Comparison of ENCODE assay signal across 10 cellular contexts in the genomic region with DNA sequence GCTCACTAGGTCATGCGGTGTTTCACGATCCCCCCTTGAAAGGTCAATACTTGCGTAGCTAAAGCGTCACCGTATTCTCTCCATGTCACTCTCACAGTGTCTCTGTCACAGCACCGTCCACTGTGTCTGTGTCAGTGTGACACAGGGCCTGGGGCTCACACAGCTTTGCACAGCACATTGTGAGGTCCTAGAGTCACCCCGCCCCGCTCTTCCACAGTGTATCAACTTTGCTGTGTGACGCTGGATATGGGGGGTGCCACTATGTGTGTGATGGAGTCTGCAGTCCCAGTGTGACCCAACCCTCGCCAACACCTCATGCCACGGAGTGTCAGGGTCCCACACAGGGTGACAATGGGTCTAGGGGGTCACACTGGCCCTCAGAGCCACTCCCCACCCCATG. TPM values are rescaled to one million over a fixed set of nuclear protein-coding genes. Genes with fewer than 3 reads are reported as not detected.
A peak's percentile ranks its signal among the peaks of the same experiment; 100 is the strongest.
DNase-seq lines count a peak whose midpoint lies in the region; ATAC-seq, FAIRE-seq and TF ChIP-seq lines count a peak whose summit lies in the region.
"Had no signal": no experiment of that assay in that cellular context is flagged by ENCODE, and none has a peak within 500 bp of the region (broad histone marks: within the 10 kb centered on the region; RNA-seq: fewer than 3 reads in every experiment).

No MANE protein-coding gene starts in this region.

- peaks cover 32 to 57% (median 43%) of the 10 kb centered on the region in 5 donors for H3K27me3 Mint-ChIP-seq in naive thymus-derived CD4-positive, alpha-beta T cell

- H3K9me3 ChIP-seq in right atrium auricular region (peaks cover 0 to 4% of the 10 kb centered on the region in 2 donors), H1 (ENCODE audit: insufficient read depth in 2 of 2, low read depth in 1 of 2, low read length in 1 of 2) (no peaks in the 10 kb centered on the region)
- no peaks in the 10 kb centered on the region for H3K9me3 ChIP-seq in naive thymus-derived CD4-positive, alpha-beta T cell (ENCODE audit: control insufficient read depth in 2 of 3, low read length in 3 of 3)

- H3K36me3 Mint-ChIP-seq in naive thymus-derived CD4-positive, alpha-beta T cell: no peaks in the 10 kb centered on the region

- peaks cover 7% of the 10 kb centered on the region for H3K23me2 ChIP-seq in H1 (ENCODE audit: low read depth, low read length)

- H3K27ac ChIP-seq in right atrium auricular region (no peak overlapping the region), H1 (ENCODE audit: low read depth, low read length) (no peak overlapping the region)
- no peak overlapping the region for H3K27ac ChIP-seq in naive thymus-derived CD4-positive, alpha-beta T cell (ENCODE audit: low read depth, low read length)

- FAIRE-seq in H1 (lab: Jason Lieb, UNC): no peak

- no peak for DNase-seq in Right ventricle myocardium superior
- no peak for DNase-seq in right atrium auricular region (ENCODE audit: low spot score)
- no peak for DNase-seq in H1 (ENCODE audit: low read depth in 1 of 2, low spot score in 2 of 2)
- no peak for DNase-seq in naive thymus-derived CD4-positive, alpha-beta T cell
- DNase-seq in foreskin melanocyte: no peak
- no peak for DNase-seq in KBM-7
- DNase-seq in putamen (ENCODE audit: low spot score): no peak
- DNase-seq: COR-L47 had no signal

- no peak for TF ChIP-seq EP300 in H1 (IDR thresholded peaks at IDR 0.05; ENCODE audit: borderline replicate concordance in 1 of 2, low read depth in 2 of 2, low read length in 2 of 2)

- POLR2A ChIA-PET in H1 (lab: Charles Lee; ENCODE audit: partially characterized antibody): no interaction called here
- POLR2A ChIA-PET in naive thymus-derived CD4-positive, alpha-beta T cell (lab: Charles Lee): no interaction called here

- no peak overlapping the region for H3K56ac ChIP-seq in H1 (replicated peaks; ENCODE audit: insufficient read length, low read depth, low read length)

- 79% methylated on average over 11 of the region's 11 CpGs; no CpG with 5 or more reads in 1 of the 2 experiments for WGBS in H1 (ENCODE audit: extremely low coverage in 1 of 2, insufficient coverage in 1 of 2, insufficient read length in 1 of 2, insufficient replicate concordance in 2 of 2, low coverage in 1 of 2, low lambda C conversion rate in 2 of 2, missing lambda C conversion rate in 1 of 2), 2 experiments

- H3K79me1 ChIP-seq in H1 (ENCODE audit: low read depth, low read length): no peaks in the 10 kb centered on the region

- no peak overlapping the region for H3K9ac ChIP-seq in H1 (replicated peaks in 1 of 4; ENCODE audit: extremely low read depth in 1 of 4, low read depth in 3 of 4, low read length in 3 of 4)

- peak; percentile 17 for ATAC-seq in Right ventricle myocardium superior (ENCODE audit: poor library complexity)
- ATAC-seq in naive thymus-derived CD4-positive, alpha-beta T cell: no peak
- no peak for ATAC-seq in HG03342 (IDR thresholded peaks at IDR 0.05; ENCODE audit: unreplicated experiment)

- H3K4ac ChIP-seq in H1 (replicated peaks; ENCODE audit: insufficient read length, low read depth, low read length): no peak overlapping the region

- H4K5ac ChIP-seq in H1 (ENCODE audit: insufficient read length, low read depth, low read length): no peak overlapping the region

- no peak overlapping the region for H3K14ac ChIP-seq in H1 (ENCODE audit: insufficient read length)

- H4K8ac ChIP-seq in H1 (ENCODE audit: extremely low read depth, insufficient read depth, low read length): no peak overlapping the region; the same call in 1 of the 2 replicates

- peaks cover 0 to 11% (median 4%) of the 10 kb centered on the region in 11 donors for H3K9me3 Mint-ChIP-seq in naive thymus-derived CD4-positive, alpha-beta T cell

- CTCF ChIA-PET in H1 (lab: Charles Lee; ENCODE audit: partially characterized antibody): interaction anchor here (0.6 to 2.3 kb wide), 5 partner anchors 8 to 385 kb away, joined by 3 to 16 read pairs (median 6); no protein-coding TSS in a partner anchor
- CTCF ChIA-PET in naive thymus-derived CD4-positive, alpha-beta T cell (lab: Charles Lee): no interaction called here

- H3K4me1 ChIP-seq in right atrium auricular region (peaks cover 0 to 15% of the 10 kb centered on the region in 2 donors), H1 (replicated peaks in 1 of 4; ENCODE audit: control insufficient read depth in 3 of 4, insufficient read depth in 4 of 4, low read length in 3 of 4) (peaks cover 0 to 8% (median 3%) of the 10 kb centered on the region in 4 experiments; a peak in 3 of 7 replicates)
- peaks cover 0 to 7% of the 10 kb centered on the region in 2 donors for H3K4me1 ChIP-seq in naive thymus-derived CD4-positive, alpha-beta T cell (ENCODE audit: control insufficient read depth in 2 of 2, insufficient read depth in 2 of 2, low read length in 2 of 2)

- peak overlapping the region; percentile 45 to 77 (median 66) for H3K4me3 Mint-ChIP-seq in naive thymus-derived CD4-positive, alpha-beta T cell

- H3K18ac ChIP-seq in H1 (ENCODE audit: extremely low read depth, low read length): no peak overlapping the region

- no peaks in the 10 kb centered on the region for H3K79me2 ChIP-seq in H1 (ENCODE audit: control insufficient read depth in 1 of 2, insufficient read depth in 2 of 2, low read length in 2 of 2)

- H4K20me1 ChIP-seq in H1 (replicated peaks in 1 of 2; ENCODE audit: control insufficient read depth in 1 of 2, insufficient read depth in 2 of 2, low read length in 2 of 2): peaks cover 0 to 6% of the 10 kb centered on the region in 2 experiments

- H3K4me3 ChIP-seq in right atrium auricular region: peak overlapping the region in 1 of 2 donors; percentile 54
- H3K4me3 ChIP-seq in H1 (ENCODE audit: extremely low read depth in 1 of 4, insufficient read depth in 2 of 4, low read depth in 3 of 4, low read length in 4 of 4): peak overlapping the region; percentile 13 to 59 (median 38); a peak in 5 of 8 replicates
- H3K4me3 ChIP-seq in naive thymus-derived CD4-positive, alpha-beta T cell (ENCODE audit: low read length): peak overlapping the region; percentile 31

- no peak overlapping the region for H3K27ac Mint-ChIP-seq in naive thymus-derived CD4-positive, alpha-beta T cell

- no peak overlapping the region for H2AK5ac ChIP-seq in H1 (ENCODE audit: low read depth, low read length)

- no peak overlapping the region for H2BK120ac ChIP-seq in H1 (replicated peaks; ENCODE audit: low read depth, low read length)

- 0 out of 2 replicates have a peak overlapping the region, but pooled peaks have one; percentile 13 for H2BK12ac ChIP-seq in H1 (ENCODE audit: low read depth, low read length)

- H3K4me1 Mint-ChIP-seq in naive thymus-derived CD4-positive, alpha-beta T cell: peaks cover 0 to 22% (median 12%) of the 10 kb centered on the region in 7 donors

- peak overlapping the region; percentile 60; the same call in 1 of the 2 replicates for H2AFZ ChIP-seq in H1 (ENCODE audit: low read length)

- TF ChIP-seq CTCF in right atrium auricular region (IDR thresholded peaks at IDR 0.05): no peak
- no peak for TF ChIP-seq CTCF in H1 (IDR thresholded peaks at IDR 0.05; ENCODE audit: control extremely low read depth in 1 of 3, insufficient read depth in 1 of 3, low read depth in 1 of 3, low read length in 3 of 3)

- in situ Hi-C loops in KBM-7 (cut with MboI; ENCODE audit: low pct_unique_long_range_greater_than_20kb, low sequenced_read_pairs): no loop called here

- H3K27me3 ChIP-seq in right atrium auricular region (no peaks in the 10 kb centered on the region), H1 (replicated peaks in 1 of 4; ENCODE audit: control insufficient read depth in 3 of 4, extremely low read depth in 1 of 4, insufficient read depth in 3 of 4, low read length in 3 of 4) (peaks cover 8 to 24% (median 16%) of the 10 kb centered on the region in 4 experiments)
- no peaks in the 10 kb centered on the region for H3K27me3 ChIP-seq in naive thymus-derived CD4-positive, alpha-beta T cell (ENCODE audit: control insufficient read depth in 2 of 2, insufficient read depth in 2 of 2, low read length in 2 of 2)

- H2BK20ac ChIP-seq in H1 (ENCODE audit: low read length): no peak overlapping the region

- TF ChIP-seq RAD21 in H1 (IDR thresholded peaks at IDR 0.05 in 1 of 2, conservative IDR thresholded peaks at IDR 0.05 in 1 of 2; ENCODE audit: low read depth in 2 of 2, low read length in 2 of 2): no peak

- no peak overlapping the region for H3K23ac ChIP-seq in H1 (ENCODE audit: insufficient read length)

- no peak overlapping the region for H2BK15ac ChIP-seq in H1 (ENCODE audit: low read length)

- H3K36me3 ChIP-seq in right atrium auricular region: no peaks in the 10 kb centered on the region
- no peaks in the 10 kb centered on the region for H3K36me3 ChIP-seq in H1 (ENCODE audit: control insufficient read depth in 2 of 4, insufficient read depth in 4 of 4, low read length in 3 of 4)
- no peaks in the 10 kb centered on the region for H3K36me3 ChIP-seq in naive thymus-derived CD4-positive, alpha-beta T cell (ENCODE audit: control insufficient read depth in 2 of 3, insufficient read depth in 3 of 3, low read length in 3 of 3)

- H4K91ac ChIP-seq in H1 (replicated peaks; ENCODE audit: insufficient read length, low read length): no peak overlapping the region

- H2BK5ac ChIP-seq in H1 (ENCODE audit: low read depth, low read length): no peak overlapping the region

- TF ChIP-seq POLR2A in H1 (IDR thresholded peaks at IDR 0.05; ENCODE audit: control extremely low read depth in 1 of 2, low read depth in 2 of 2, low read length in 2 of 2): no peak

- intact Hi-C loops in Right ventricle myocardium superior (cut with DNase I): no loop called here
- intact Hi-C loops in naive thymus-derived CD4-positive, alpha-beta T cell (cut with micrococcal nuclease): no loop called here

- H3K4me2 ChIP-seq in H1 (ENCODE audit: insufficient read depth in 1 of 2, low read depth in 2 of 2, low read length in 2 of 2): peak overlapping the region; percentile 73 to 77

TF ChIP-seq in H1, 55 proteins besides CTCF, POLR2A, EP300 and RAD21 (continues in another document):
- TF ChIP-seq SAP30 (IDR thresholded peaks at IDR 0.05; ENCODE audit: insufficient read depth, insufficient replicate concordance, low read length) (no peak), NANOG (IDR thresholded peaks at IDR 0.05; ENCODE audit: insufficient read depth, low read depth, low read length, poor library complexity, severe bottlenecking) (no peak)

RNA-seq across cellular contexts. Expression of a gene that starts 0.6 kb away (rescaled TPM):
- total RNA-seq in Right ventricle myocardium superior (not detected), right atrium auricular region (under 1 TPM in 1 of 2 donors, not detected in 1; 0.75 TPM)
- not detected in 2 replicates for total RNA-seq in H1 (2021; fragmentation: NEBNext Ultra II Directional; extraction: Animal tissue kit (Norgen Biotek cat#: 25700))
- polyA plus RNA-seq in H1 (2011; rRNA removed): 0.05 and 0.06 TPM in 2 replicates
- polyA plus RNA-seq in H1 (2011; cell fraction: cytosol; rRNA removed): 0.10 TPM
- 0.07 TPM for polyA plus RNA-seq in H1 (2011; cell fraction: nucleus; rRNA removed)
- polyA plus RNA-seq in H1 (2012, experiment 1 of 2): 0.07 TPM in 1 of 4 replicates, not detected in the others
- polyA plus RNA-seq in H1 (2012, experiment 2 of 2): not detected
- 0.08 TPM for polyA plus RNA-seq in H1 (2013, experiment 1 of 2)
- 0.11 TPM for polyA plus RNA-seq in H1 (2013, experiment 2 of 2)
- not detected in 2 replicates for polyA minus RNA-seq in H1 (2011; rRNA and poly(A)+ RNA removed)
- polyA minus RNA-seq in H1 (2011; cell fraction: cytosol; rRNA and poly(A)+ RNA removed): not detected
- not detected for polyA minus RNA-seq in H1 (2011; cell fraction: nucleus; rRNA and poly(A)+ RNA removed)
- total RNA-seq in naive thymus-derived CD4-positive, alpha-beta T cell: not detected
- not detected for polyA plus RNA-seq in naive thymus-derived CD4-positive, alpha-beta T cell
- total RNA-seq: T-helper 1 cell treated with Interleukin-12 subunit alpha and Interleukin-12 subunit beta and Interleukin-4 antibody, amounts not matched to agents 30 ng/mL and 1 ng/mL, for 36 hours had no signal
